ENCODE assay signal across 1 cellular context in the genomic region with DNA sequence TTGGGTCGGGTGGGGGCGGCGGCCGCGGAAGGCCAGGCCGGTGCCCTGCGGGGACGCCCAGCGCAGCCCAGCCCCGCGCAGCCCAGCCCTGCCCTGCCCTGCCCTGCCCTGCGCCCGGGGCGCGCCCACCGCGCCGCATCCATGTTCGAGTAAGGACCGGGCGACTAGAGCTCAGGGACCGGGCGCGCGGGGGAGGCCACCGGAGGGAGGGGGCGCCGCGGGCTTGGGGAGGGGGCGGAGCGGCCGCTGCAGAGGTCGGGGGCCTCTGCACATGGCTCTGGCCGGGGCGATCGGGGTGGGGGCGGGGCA.
TF ChIP-seq lines count a peak whose summit lies in the region.

No MANE protein-coding gene starts in this region.

TF ChIP-seq in endothelial cell of umbilical vein, 7 proteins besides CTCF, POLR2A, EP300 and RAD21:
- TF ChIP-seq MYC (IDR thresholded peaks at IDR 0.05; ENCODE audit: low read depth, low read length) (no peak), GATA2 (IDR thresholded peaks at IDR 0.05; ENCODE audit: insufficient read depth, insufficient read length, low read depth, low read length) (no peak), FOS (IDR thresholded peaks at IDR 0.05; ENCODE audit: borderline replicate concordance, insufficient read depth, low read length) (no peak), POLR2AphosphoS5 (IDR thresholded peaks at IDR 0.05; ENCODE audit: insufficient read depth, low read depth, low read length) (no peak), JUN (IDR thresholded peaks at IDR 0.05; ENCODE audit: borderline replicate concordance, insufficient read depth, insufficient read length, low read depth) (no peak), EZH2 (IDR thresholded peaks at IDR 0.05; ENCODE audit: borderline replicate concordance, low read depth, low read length, severe bottlenecking) (no peak)
- TF ChIP-seq, protein P1, sequence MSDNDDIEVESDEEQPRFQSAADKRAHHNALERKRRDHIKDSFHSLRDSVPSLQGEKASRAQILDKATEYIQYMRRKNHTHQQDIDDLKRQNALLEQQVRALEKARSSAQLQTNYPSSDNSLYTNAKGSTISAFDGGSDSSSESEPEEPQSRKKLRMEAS (IDR thresholded peaks at IDR 0.05; ENCODE audit: insufficient read depth, insufficient read length), result no peak
